Comparison of ENCODE assay signal across 2 cellular contexts in genomic region chr10:4941540-4942330, GRCh38.
TF ChIP-seq lines count a peak whose summit lies in the region.

No MANE protein-coding gene starts in this region.

TF ChIP-seq in H1, 55 proteins besides CTCF, POLR2A, EP300 and RAD21:
- TF ChIP-seq CREB1 (IDR thresholded peaks at IDR 0.05) (no peak), CHD7 (IDR thresholded peaks at IDR 0.05; ENCODE audit: insufficient replicate concordance, low read length) (no peak), BACH1 (IDR thresholded peaks at IDR 0.05; ENCODE audit: low read length) (peak; percentile 14; the same call in 1 of the 2 replicates), MAFK (IDR thresholded peaks at IDR 0.05; ENCODE audit: low read depth, low read length) (peak; percentile 5; the same call in 1 of the 2 replicates), TBP (IDR thresholded peaks at IDR 0.05; ENCODE audit: low read depth, low read length) (no peak)

TF ChIP-seq in HEK293T, 16 proteins besides CTCF, POLR2A, EP300 and RAD21:
- TF ChIP-seq TARDBP (IDR thresholded peaks at IDR 0.05) (no peak), HDGF (IDR thresholded peaks at IDR 0.05; ENCODE audit: borderline replicate concordance) (no peak), ELF4 (IDR thresholded peaks at IDR 0.05) (no peak), PKNOX1 (IDR thresholded peaks at IDR 0.05) (no peak)
